Comparison of ENCODE assay signal across 27 cellular contexts in the genomic region with DNA sequence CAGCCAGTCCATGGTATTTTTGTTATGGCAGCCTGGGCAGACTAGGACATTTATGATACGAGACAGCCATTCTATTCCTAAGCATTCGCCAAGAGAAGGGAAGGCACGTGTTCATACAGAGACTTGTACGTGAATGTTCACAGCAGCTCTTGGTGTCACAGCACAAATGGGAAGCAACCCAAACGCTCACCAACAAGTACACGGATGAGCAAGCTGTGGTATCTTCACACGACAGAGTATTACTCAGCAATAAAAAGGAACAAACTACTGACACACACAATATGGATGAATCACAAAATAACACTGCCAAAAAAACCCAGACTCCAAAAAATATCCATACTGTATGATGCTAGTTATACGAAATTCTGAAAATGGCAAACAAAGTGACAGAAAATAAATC.
"Had no signal": no experiment of that assay in that cellular context is flagged by ENCODE, and none has a peak within 500 bp of the region (broad histone marks: within the 10 kb centered on the region; RNA-seq: fewer than 3 reads in every experiment).

No MANE protein-coding gene starts in this region.

- H3K36me3 Mint-ChIP-seq: activated naive CD8-positive, alpha-beta T cell had no signal

- ATAC-seq: Panc1 had no signal

- H3K9me3 Mint-ChIP-seq: activated naive CD4-positive, alpha-beta T cell treated with anti-CD3 and anti-CD28 coated beads for 36 hours had no signal

- DNase-seq: activated CD4-positive, alpha-beta T cell treated with anti-CD3 and anti-CD28 coated beads for 4 hours; activated CD4-positive, alpha-beta T cell treated with anti-CD3 and anti-CD28 coated beads, Interleukin-2, amount 50 U/mL, for 4 hours; activated CD8-positive, alpha-beta memory T cell treated with anti-CD3 and anti-CD28 coated beads for 24 hours; activated gamma-delta T cell; activated naive CD4-positive, alpha-beta T cell treated with anti-CD3 and anti-CD28 coated beads for 36 hours; activated T-cell treated with anti-CD3 and anti-CD28 coated beads, Interleukin-2, amount 50 U/mL, for 4 hours; amygdala; MG63; MV-4-11; NCI-H1092 treated with DMSO at 0.1 percent for 48 hours; NCI-H1417 treated with DMSO at 0.1 percent for 48 hours; NCI-H1694; NCI-H2029; NCI-H2107; NCI-H2171 treated with DMSO at 0.1 percent for 48 hours; NCI-H345; NCI-H510A; NCI-H526 treated with DMSO at 0.1 percent for 48 hours; NCI-H82; OCI-M1; SJCRH30; SK-N-SH; WERI-Rb-1 had no signal

- H3K27me3 Mint-ChIP-seq: activated naive CD8-positive, alpha-beta T cell; brain had no signal

- H3K27ac Mint-ChIP-seq: activated naive CD4-positive, alpha-beta T cell treated with anti-CD3 and anti-CD28 coated beads for 36 hours; activated naive CD8-positive, alpha-beta T cell had no signal

- H3K4me3 ChIP-seq: cardiac muscle cell, MG63, SJCRH30 had no signal

- H3K4me3 Mint-ChIP-seq: activated naive CD4-positive, alpha-beta T cell treated with anti-CD3 and anti-CD28 coated beads for 36 hours; activated naive CD8-positive, alpha-beta T cell; activated T-cell treated with anti-CD3 and anti-CD28 coated beads, Interleukin-2, amount 50 U/mL, for 4 hours; brain had no signal
